17 cellular contexts compared by ENCODE assay signal in genomic region chr5:82661462-82661861, GRCh38.
DNase-seq lines count a peak whose midpoint lies in the region; ATAC-seq and TF ChIP-seq lines count a peak whose summit lies in the region.
"Had no signal": no experiment of that assay in that cellular context is flagged by ENCODE, and none has a peak within 500 bp of the region (broad histone marks: within the 10 kb centered on the region; RNA-seq: fewer than 3 reads in every experiment).

No MANE protein-coding gene starts in this region.

- no peaks in the 10 kb centered on the region for H3K27me3 ChIP-seq in SJSA1 (replicated peaks)
- H3K27me3 ChIP-seq in lower lobe of right lung (ENCODE audit: low read depth) = no peaks in the 10 kb centered on the region
- no peaks in the 10 kb centered on the region for H3K27me3 ChIP-seq in spleen (replicated peaks in 1 of 7)
- H3K27me3 ChIP-seq: BLaER1 had no signal

- no peaks in the 10 kb centered on the region for H3K36me3 ChIP-seq in SJSA1
- no peaks in the 10 kb centered on the region for H3K36me3 ChIP-seq in lower lobe of right lung
- H3K36me3 ChIP-seq in spleen = no peaks in the 10 kb centered on the region
- H3K36me3 ChIP-seq: BLaER1 had no signal

- no peak for TF ChIP-seq CTCF in lower lobe of right lung (IDR thresholded peaks at IDR 0.05)
- no peak for TF ChIP-seq CTCF in spleen (IDR thresholded peaks at IDR 0.05 in 8 of 11, conservative IDR thresholded peaks at IDR 0.05 in 3 of 11)

- intact Hi-C loops in lower lobe of right lung (cut with DNase I) (no loop called here), spleen (cut with DNase I; ENCODE audit: low total_unique reads) (no loop called here)

- ATAC-seq in lower lobe of right lung (peak; percentile 67 to 80), GM19351 (IDR thresholded peaks at IDR 0.05; ENCODE audit: unreplicated experiment) (no peak), GM18519 (IDR thresholded peaks at IDR 0.05; ENCODE audit: low FRiP score, unreplicated experiment) (no peak)
- ATAC-seq: HCT116 had no signal

- H3K9me3 ChIP-seq in SJSA1 (replicated peaks) (no peaks in the 10 kb centered on the region), lower lobe of right lung (no peaks in the 10 kb centered on the region), spleen (no peaks in the 10 kb centered on the region)
- H3K9me3 ChIP-seq: BLaER1 had no signal

- H3K4me1 ChIP-seq in SJSA1 (replicated peaks) = peaks cover 20% of the 10 kb centered on the region
- peaks cover 6% of the 10 kb centered on the region for H3K4me1 ChIP-seq in lower lobe of right lung
- H3K4me1 ChIP-seq in spleen = no peaks in the 10 kb centered on the region

- DNase-seq in SJSA1 (ENCODE audit: low read depth in 1 of 2, low spot score in 2 of 2) = no peak
- DNase-seq in fibroblast of gingiva (ENCODE audit: low read depth) = peak; percentile 59
- DNase-seq in lower lobe of right lung = no peak
- no peak for DNase-seq in spleen
- no peak for DNase-seq in NCI-H2081 treated with DMSO at 0.1 percent for 48 hours (lab: John Stamatoyannopoulos, UW)
- no peak for DNase-seq in NK-92 treated with Interleukin-12 subunit alpha and Interleukin-12 subunit beta, amount 100 ng/mL, for 24 hours (lab: John Stamatoyannopoulos, UW)
- DNase-seq: 8988T; CD4-positive, alpha-beta memory T cell; DMS79 treated with DMSO at 0.1 percent for 48 hours; GF-D8; GM23248; HFFc6; IMR-90 had no signal

- peak overlapping the region; percentile 70 for H3K27ac ChIP-seq in SJSA1
- peak overlapping the region; percentile 46 for H3K27ac ChIP-seq in lower lobe of right lung
- peak overlapping the region in 5 of 8 donors; percentile 34 to 79 (median 51) for H3K27ac ChIP-seq in spleen
- H3K27ac ChIP-seq: BLaER1, GM23248 had no signal

- 56 to 77% (median 70%) methylated on average over 2 of the region's 2 CpGs for WGBS in spleen, 5 donors

- TF ChIP-seq POLR2A in spleen (IDR thresholded peaks at IDR 0.05) = no peak

- no peak overlapping the region for H3K4me3 ChIP-seq in SJSA1
- no peak overlapping the region for H3K4me3 ChIP-seq in lower lobe of right lung
- no peak overlapping the region for H3K4me3 ChIP-seq in spleen
- H3K4me3 ChIP-seq: BLaER1, GM23248 had no signal

Comparison
In these comparisons a context has a peak if more than half of its experiments do, and no peak if none do; other contexts are left out.
1. ATAC-seq: peak in lower lobe of right lung (2 of 2); none in GM19351 (single experiment) and GM18519 (single experiment).
2. Peak in every context shown above with its lines, with median percentiles within 50 percentile points of each other: H3K27ac ChIP-seq.